Comparison of ENCODE assay signal across 8 cellular contexts in genomic region chr3:35899245-35899644, GRCh38.
"Had no signal": no experiment of that assay in that cellular context is flagged by ENCODE, and none has a peak within 500 bp of the region (broad histone marks: within the 10 kb centered on the region; RNA-seq: fewer than 3 reads in every experiment).

No MANE protein-coding gene starts in this region.

- H3K9me3 ChIP-seq: HAP-1 had no signal

- H3K4me3 ChIP-seq: HAP-1, K562 had no signal

- ATAC-seq: HCT116, K562 had no signal

- H3K4me3 Mint-ChIP-seq: HFFc6 had no signal

- H3K36me3 ChIP-seq: HAP-1 had no signal

- H3K27ac Mint-ChIP-seq: HFFc6 had no signal

- H3K4me1 ChIP-seq: HAP-1 had no signal

- DNase-seq: GOT3, H7, HFFc6, IMR-90, KG1 had no signal
